In genomic region chr9:131420913-131421312, GRCh38 we compare ENCODE assay signal across 10 cellular contexts. TPM values are rescaled to one million over a fixed set of nuclear protein-coding genes. Genes with fewer than 3 reads are reported as not detected.
DNase-seq lines count a peak whose midpoint lies in the region; ATAC-seq lines count a peak whose summit lies in the region.
"Had no signal": no experiment of that assay in that cellular context is flagged by ENCODE, and none has a peak within 500 bp of the region (broad histone marks: within the 10 kb centered on the region; RNA-seq: fewer than 3 reads in every experiment).

No MANE protein-coding gene starts in this region.

- no peak for DNase-seq in activated CD4-positive, alpha-beta T cell treated with anti-CD3 and anti-CD28 coated beads, Interleukin-2, amount 10 ng/mL, durations not matched to agents 7 days and 5 days
- no peak for DNase-seq in activated CD4-positive, alpha-beta T cell treated with anti-CD3 and anti-CD28 coated beads for 48 hours
- DNase-seq in adipocyte (ENCODE audit: low read depth) (peak; percentile 82), iPS-NIHi7 (ENCODE audit: extremely low spot score) (peak; percentile 4), stromal cell of bone marrow (ENCODE audit: low read depth) (peak; percentile 17), NCI-H1092 treated with DMSO at 0.1 percent for 48 hours (lab: John Stamatoyannopoulos, UW) (no peak), kidney glomerular epithelial cell (lab: John Stamatoyannopoulos, UW) (no peak)
- DNase-seq: DND-41, Peyer's patch had no signal

- ATAC-seq in HG02970 (IDR thresholded peaks at IDR 0.05; ENCODE audit: low FRiP score, unreplicated experiment): no peak

- no peaks in the 10 kb centered on the region for H3K36me3 ChIP-seq in adipocyte (ENCODE audit: control insufficient read depth, insufficient read depth, low read length, severe bottlenecking)
- H3K36me3 ChIP-seq: Peyer's patch had no signal

- peaks cover 70% of the 10 kb centered on the region for H3K4me1 ChIP-seq in adipocyte (ENCODE audit: control insufficient read depth, insufficient read depth, low read length)

- H3K27me3 Mint-ChIP-seq in activated CD4-positive, alpha-beta T cell treated with anti-CD3 and anti-CD28 coated beads, Interleukin-2, amount 10 ng/mL, durations not matched to agents 7 days and 5 days: no peaks in the 10 kb centered on the region

- H3K9me3 Mint-ChIP-seq in activated CD4-positive, alpha-beta T cell treated with anti-CD3 and anti-CD28 coated beads, Interleukin-2, amount 10 ng/mL, durations not matched to agents 7 days and 5 days: no peaks in the 10 kb centered on the region

- H3K27ac Mint-ChIP-seq in activated CD4-positive, alpha-beta T cell treated with anti-CD3 and anti-CD28 coated beads, Interleukin-2, amount 10 ng/mL, durations not matched to agents 7 days and 5 days: peak overlapping the region; percentile 85

- no peak overlapping the region for H3K4me3 Mint-ChIP-seq in activated CD4-positive, alpha-beta T cell treated with anti-CD3 and anti-CD28 coated beads, Interleukin-2, amount 10 ng/mL, durations not matched to agents 7 days and 5 days

- CTCF ChIA-PET in activated CD4-positive, alpha-beta T cell treated with anti-CD3 and anti-CD28 coated beads, Interleukin-2, amount 10 ng/mL, durations not matched to agents 7 days and 5 days (lab: Charles Lee): no interaction called here

- H3K4me3 ChIP-seq in adipocyte (ENCODE audit: low read length): no peak overlapping the region
- H3K4me3 ChIP-seq: Peyer's patch had no signal

- POLR2A ChIA-PET in activated CD4-positive, alpha-beta T cell treated with anti-CD3 and anti-CD28 coated beads, Interleukin-2, amount 10 ng/mL, durations not matched to agents 7 days and 5 days (lab: Charles Lee): no interaction called here

- H3K9ac ChIP-seq in adipocyte (ENCODE audit: low read length): peak overlapping the region; percentile 24

- peaks cover 82% of the 10 kb centered on the region for H3K4me1 Mint-ChIP-seq in activated CD4-positive, alpha-beta T cell treated with anti-CD3 and anti-CD28 coated beads, Interleukin-2, amount 10 ng/mL, durations not matched to agents 7 days and 5 days

- peaks cover 50% of the 10 kb centered on the region for H3K36me3 Mint-ChIP-seq in activated CD4-positive, alpha-beta T cell treated with anti-CD3 and anti-CD28 coated beads, Interleukin-2, amount 10 ng/mL, durations not matched to agents 7 days and 5 days (ENCODE audit: low read depth)

- H3K27me3 ChIP-seq in adipocyte (replicated peaks; ENCODE audit: control insufficient read depth, insufficient read depth, low read length): no peaks in the 10 kb centered on the region
- H3K27me3 ChIP-seq: Peyer's patch had no signal

- no peaks in the 10 kb centered on the region for H3K9me3 ChIP-seq in adipocyte (ENCODE audit: control insufficient read depth, low read length)
- H3K9me3 ChIP-seq: Peyer's patch had no signal

RNA-seq across cellular contexts. Expression of gene PRRC2B, which starts 27.0 kb away (rescaled TPM):
- total RNA-seq in activated CD4-positive, alpha-beta T cell treated with anti-CD3 and anti-CD28 coated beads, Interleukin-2, amount 10 ng/mL, durations not matched to agents 7 days and 5 days: 100 to 1,000 TPM; 281 to 303 TPM

Comparison
In these comparisons a context has a peak if more than half of its experiments do, and no peak if none do; other contexts are left out.
1. DNase-seq: peak in adipocyte (single experiment), iPS-NIHi7 (single experiment) and stromal cell of bone marrow (single experiment); none in activated CD4-positive, alpha-beta T cell treated with anti-CD3 and anti-CD28 coated beads, Interleukin-2, amount 10 ng/mL, durations not matched to agents 7 days and 5 days (single experiment), activated CD4-positive, alpha-beta T cell treated with anti-CD3 and anti-CD28 coated beads for 48 hours (single experiment), NCI-H1092 treated with DMSO at 0.1 percent for 48 hours (single experiment) and kidney glomerular epithelial cell (single experiment).